ENCODE assay signal across 8 cellular contexts in the genomic region with DNA sequence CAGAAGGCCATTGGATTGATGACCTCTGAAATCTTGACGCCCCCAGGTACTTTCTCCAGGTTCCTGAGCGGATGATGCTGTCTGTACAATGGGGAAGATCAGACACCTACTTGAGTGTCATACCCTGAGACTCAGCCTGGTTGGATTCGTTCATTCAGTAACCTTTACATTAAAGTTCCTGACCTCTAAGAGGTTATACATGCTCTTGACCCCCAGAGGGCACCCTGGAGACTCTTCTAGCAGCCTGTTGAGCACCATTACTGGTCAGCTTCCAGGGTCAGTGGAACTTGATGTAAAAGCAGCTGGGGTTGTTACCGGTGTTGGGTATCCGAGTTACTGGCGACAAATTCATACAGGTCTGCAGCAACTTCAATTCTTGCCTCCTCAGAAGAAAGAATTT.
DNase-seq lines count a peak whose midpoint lies in the region; ATAC-seq and TF ChIP-seq lines count a peak whose summit lies in the region.

No MANE protein-coding gene starts in this region.

- H3K36me3 ChIP-seq in GM23248 (ENCODE audit: low read depth) = no peaks in the 10 kb centered on the region

- peaks cover 8% of the 10 kb centered on the region; the same call in 1 of the 2 replicates for H3K27me3 ChIP-seq in GM23248 (replicated peaks; ENCODE audit: insufficient read depth)

- H3F3A ChIP-seq in GM23248 (ENCODE audit: insufficient read depth) = no peaks in the 10 kb centered on the region

- no peak overlapping the region for H3K9ac ChIP-seq in GM23248

- no peaks in the 10 kb centered on the region for H4K20me1 ChIP-seq in GM23248 (ENCODE audit: insufficient read depth)

- in situ Hi-C loops in GM23248 (cut with MboI) = loop anchor here (10.0 to 25.0 kb wide), 4 partner anchors 212 to 814 kb away; no protein-coding TSS in a partner anchor

- no peak overlapping the region for H3K27ac ChIP-seq in GM23248

- H3K79me2 ChIP-seq in GM23248 (ENCODE audit: insufficient read depth) = no peaks in the 10 kb centered on the region

- 16 to 21% methylated on average over 6 of the region's 6 CpGs for WGBS in GM23248 (ENCODE audit: low coverage in 1 of 2, low lambda C conversion rate in 2 of 2, missing lambda C conversion rate in 2 of 2), 2 experiments

- ATAC-seq in GM21529 (IDR thresholded peaks at IDR 0.05; ENCODE audit: unreplicated experiment) = no peak

- no peaks in the 10 kb centered on the region for H3K36me3 Mint-ChIP-seq in chondrocyte (ENCODE audit: low read depth)

- H3K9me2 ChIP-seq in GM23248 (ENCODE audit: insufficient read depth) = no peaks in the 10 kb centered on the region

- no peak overlapping the region for H3K4me3 ChIP-seq in GM23248

- H2AFZ ChIP-seq in GM23248 = no peak overlapping the region

- no peak overlapping the region for H3K27ac Mint-ChIP-seq in chondrocyte (ENCODE audit: unreplicated experiment)

- H3K4me1 Mint-ChIP-seq in chondrocyte (ENCODE audit: low read depth) = peaks cover 6% of the 10 kb centered on the region

- no peak overlapping the region for H3K4me3 Mint-ChIP-seq in chondrocyte (ENCODE audit: unreplicated experiment)

- no peaks in the 10 kb centered on the region for H3K4me1 ChIP-seq in GM23248 (ENCODE audit: insufficient read depth)

- peak; percentile 67 for DNase-seq in NCI-H82 (lab: John Stamatoyannopoulos, UW)
- no peak for DNase-seq in NCI-H82 treated with DMSO at 0.1 percent for 48 hours (lab: John Stamatoyannopoulos, UW; ENCODE audit: unreplicated experiment)
- peak; percentile 65 for DNase-seq in GM23248
- peak; percentile 9 for DNase-seq in NCI-H2171 (lab: John Stamatoyannopoulos, UW)
- no peak for DNase-seq in chondrocyte (ENCODE audit: low spot score)
- DNase-seq in stimulated activated CD4-positive, alpha-beta T cell treated with anti-CD3 and anti-CD28 coated beads, Interleukin-15, amount 100 ng/mL, for 24 hours = peak; percentile 50
- DNase-seq in activated gamma-delta T cell treated with Interleukin-2 at 50 U/mL for 16 hours = no peak

- peaks cover 9% of the 10 kb centered on the region for H3K27me3 Mint-ChIP-seq in chondrocyte (ENCODE audit: low read depth)

- H3K4me2 ChIP-seq in GM23248 (ENCODE audit: unreplicated experiment) = no peak overlapping the region

- peak; percentile 53 for TF ChIP-seq CTCF in chondrocyte (IDR thresholded peaks at IDR 0.05)

- H3K9me3 ChIP-seq in GM23248 (ENCODE audit: low read depth) = no peaks in the 10 kb centered on the region

- no peaks in the 10 kb centered on the region for H3K9me3 Mint-ChIP-seq in chondrocyte (ENCODE audit: low read depth)

Comparison
In these comparisons a context has a peak if more than half of its experiments do, and no peak if none do; other contexts are left out.
1. DNase-seq: peak in NCI-H82 (single experiment), GM23248 (single experiment), NCI-H2171 (single experiment) and stimulated activated CD4-positive, alpha-beta T cell treated with anti-CD3 and anti-CD28 coated beads, Interleukin-15, amount 100 ng/mL, for 24 hours (single experiment); none in NCI-H82 treated with DMSO at 0.1 percent for 48 hours (single experiment), chondrocyte (single experiment) and activated gamma-delta T cell treated with Interleukin-2 at 50 U/mL for 16 hours (single experiment).